ENCODE assay signal across 1 cellular context in the genomic region with DNA sequence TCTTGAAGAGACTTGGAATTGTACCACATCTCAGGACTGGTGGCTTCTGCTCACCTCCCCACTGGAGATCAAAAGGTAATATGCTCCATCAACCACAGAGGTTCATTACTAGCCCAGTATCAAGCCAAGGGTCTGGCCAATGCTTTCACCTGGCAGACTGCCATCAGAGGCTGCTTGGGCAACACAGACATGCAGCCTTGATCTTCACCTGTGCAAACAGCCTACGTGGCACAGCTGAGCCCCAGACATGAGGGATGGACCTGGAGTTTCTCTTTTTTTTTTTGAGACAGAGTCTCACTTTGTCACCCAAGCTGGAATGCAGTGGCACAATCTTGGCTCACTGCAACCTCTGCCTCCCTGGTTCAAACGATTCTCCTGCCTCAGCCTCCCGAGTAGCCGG.
TF ChIP-seq lines count a peak whose summit lies in the region.

No MANE protein-coding gene starts in this region.

TF ChIP-seq in H1, 55 proteins besides CTCF, POLR2A, EP300 and RAD21 (continued from another document):
- no peak for TF ChIP-seq TCF12 (IDR thresholded peaks at IDR 0.05; ENCODE audit: low read depth, low read length)
